In the genomic region with DNA sequence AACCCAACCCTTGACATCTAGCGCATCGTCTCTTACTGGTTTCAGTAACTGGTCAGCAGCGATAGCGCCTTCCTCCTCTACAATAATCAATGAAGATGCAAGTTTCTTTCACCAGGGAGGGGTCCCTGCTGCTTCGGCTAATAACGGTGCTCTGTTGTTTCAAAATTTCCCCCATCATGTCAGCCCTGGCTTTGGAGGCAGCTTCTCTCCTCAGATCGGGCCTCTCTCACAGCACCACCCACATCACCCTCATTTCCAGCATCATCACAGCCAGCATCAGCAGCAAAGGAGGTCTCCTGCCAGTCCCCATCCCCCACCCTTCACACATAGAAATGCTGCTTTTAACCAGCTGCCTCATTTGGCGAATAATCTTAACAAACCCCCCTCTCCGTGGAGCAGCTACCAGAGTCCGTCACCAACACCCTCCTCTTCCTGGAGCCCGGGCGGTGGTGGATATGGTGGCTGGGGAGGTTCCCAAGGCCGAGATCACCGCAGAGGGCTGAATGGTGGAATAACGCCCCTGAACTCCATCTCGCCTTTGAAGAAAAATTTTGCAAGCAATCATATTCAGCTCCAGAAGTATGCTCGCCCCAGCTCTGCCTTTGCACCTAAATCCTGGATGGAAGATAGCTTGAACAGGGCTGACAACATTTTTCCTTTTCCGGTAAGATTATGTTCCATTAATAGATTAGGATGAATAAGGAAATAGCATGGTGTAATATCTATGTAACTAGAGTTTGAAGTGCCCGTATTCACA, we compare ENCODE assay signal across 1 cellular context.
TF ChIP-seq lines count a peak whose summit lies in the region.

No MANE protein-coding gene starts in this region.

TF ChIP-seq in HEK293, 187 proteins besides CTCF, POLR2A, EP300 and RAD21 (continued from another document and continues in another):
- TF ChIP-seq, protein P1, sequence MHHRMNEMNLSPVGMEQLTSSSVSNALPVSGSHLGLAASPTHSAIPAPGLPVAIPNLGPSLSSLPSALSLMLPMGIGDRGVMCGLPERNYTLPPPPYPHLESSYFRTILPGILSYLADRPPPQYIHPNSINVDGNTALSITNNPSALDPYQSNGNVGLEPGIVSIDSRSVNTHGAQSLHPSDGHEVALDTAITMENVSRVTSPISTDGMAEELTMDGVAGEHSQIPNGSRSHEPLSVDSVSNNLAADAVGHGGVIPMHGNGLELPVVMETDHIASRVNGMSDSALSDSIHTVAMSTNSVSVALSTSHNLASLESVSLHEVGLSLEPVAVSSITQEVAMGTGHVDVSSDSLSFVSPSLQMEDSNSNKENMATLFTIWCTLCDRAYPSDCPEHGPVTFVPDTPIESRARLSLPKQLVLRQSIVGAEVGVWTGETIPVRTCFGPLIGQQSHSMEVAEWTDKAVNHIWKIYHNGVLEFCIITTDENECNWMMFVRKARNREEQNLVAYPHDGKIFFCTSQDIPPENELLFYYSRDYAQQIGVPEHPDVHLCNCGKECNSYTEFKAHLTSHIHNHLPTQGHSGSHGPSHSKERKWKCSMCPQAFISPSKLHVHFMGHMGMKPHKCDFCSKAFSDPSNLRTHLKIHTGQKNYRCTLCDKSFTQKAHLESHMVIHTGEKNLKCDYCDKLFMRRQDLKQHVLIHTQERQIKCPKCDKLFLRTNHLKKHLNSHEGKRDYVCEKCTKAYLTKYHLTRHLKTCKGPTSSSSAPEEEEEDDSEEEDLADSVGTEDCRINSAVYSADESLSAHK (tag by site-specific recombination; IDR thresholded peaks at IDR 0.05) = no peak
- no peak for TF ChIP-seq SP7 (tag by site-specific recombination; IDR thresholded peaks at IDR 0.05)
- peak; percentile 32 for TF ChIP-seq KLF1 (tag by site-specific recombination; IDR thresholded peaks at IDR 0.05)
- TF ChIP-seq ZNF394 (tag by site-specific recombination; IDR thresholded peaks at IDR 0.05; ENCODE audit: borderline replicate concordance) = peak; percentile 88
- TF ChIP-seq ZXDB (tag by site-specific recombination; IDR thresholded peaks at IDR 0.05) = 0 out of 2 replicates have a peak, but pooled peaks have one; percentile 29
- no peak for TF ChIP-seq WT1 (tag by site-specific recombination; IDR thresholded peaks at IDR 0.05)
- TF ChIP-seq ZNF16 (tag by site-specific recombination; IDR thresholded peaks at IDR 0.05; ENCODE audit: low read depth) = no peak
- TF ChIP-seq, protein P2, sequence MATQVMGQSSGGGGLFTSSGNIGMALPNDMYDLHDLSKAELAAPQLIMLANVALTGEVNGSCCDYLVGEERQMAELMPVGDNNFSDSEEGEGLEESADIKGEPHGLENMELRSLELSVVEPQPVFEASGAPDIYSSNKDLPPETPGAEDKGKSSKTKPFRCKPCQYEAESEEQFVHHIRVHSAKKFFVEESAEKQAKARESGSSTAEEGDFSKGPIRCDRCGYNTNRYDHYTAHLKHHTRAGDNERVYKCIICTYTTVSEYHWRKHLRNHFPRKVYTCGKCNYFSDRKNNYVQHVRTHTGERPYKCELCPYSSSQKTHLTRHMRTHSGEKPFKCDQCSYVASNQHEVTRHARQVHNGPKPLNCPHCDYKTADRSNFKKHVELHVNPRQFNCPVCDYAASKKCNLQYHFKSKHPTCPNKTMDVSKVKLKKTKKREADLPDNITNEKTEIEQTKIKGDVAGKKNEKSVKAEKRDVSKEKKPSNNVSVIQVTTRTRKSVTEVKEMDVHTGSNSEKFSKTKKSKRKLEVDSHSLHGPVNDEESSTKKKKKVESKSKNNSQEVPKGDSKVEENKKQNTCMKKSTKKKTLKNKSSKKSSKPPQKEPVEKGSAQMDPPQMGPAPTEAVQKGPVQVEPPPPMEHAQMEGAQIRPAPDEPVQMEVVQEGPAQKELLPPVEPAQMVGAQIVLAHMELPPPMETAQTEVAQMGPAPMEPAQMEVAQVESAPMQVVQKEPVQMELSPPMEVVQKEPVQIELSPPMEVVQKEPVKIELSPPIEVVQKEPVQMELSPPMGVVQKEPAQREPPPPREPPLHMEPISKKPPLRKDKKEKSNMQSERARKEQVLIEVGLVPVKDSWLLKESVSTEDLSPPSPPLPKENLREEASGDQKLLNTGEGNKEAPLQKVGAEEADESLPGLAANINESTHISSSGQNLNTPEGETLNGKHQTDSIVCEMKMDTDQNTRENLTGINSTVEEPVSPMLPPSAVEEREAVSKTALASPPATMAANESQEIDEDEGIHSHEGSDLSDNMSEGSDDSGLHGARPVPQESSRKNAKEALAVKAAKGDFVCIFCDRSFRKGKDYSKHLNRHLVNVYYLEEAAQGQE (tag by site-specific recombination; IDR thresholded peaks at IDR 0.05) = no peak
- TF ChIP-seq ZNF214 (tag by site-specific recombination; IDR thresholded peaks at IDR 0.05; ENCODE audit: borderline replicate concordance) = no peak
- TF ChIP-seq ZBTB8A (tag by site-specific recombination; IDR thresholded peaks at IDR 0.05) = peak; percentile 55
- TF ChIP-seq TCF7L2 (IDR thresholded peaks at IDR 0.05; ENCODE audit: borderline replicate concordance, low read depth, low read length) = no peak
- TF ChIP-seq ZNF311 (tag by site-specific recombination; IDR thresholded peaks at IDR 0.05; ENCODE audit: borderline replicate concordance) = no peak
- TF ChIP-seq ZNF133 (tag by site-specific recombination; IDR thresholded peaks at IDR 0.05) = no peak
- no peak for TF ChIP-seq ZNF350 (tag by site-specific recombination; IDR thresholded peaks at IDR 0.05)
- no peak for TF ChIP-seq ZNF626 (tag by site-specific recombination; IDR thresholded peaks at IDR 0.05)
- TF ChIP-seq, protein P3, sequence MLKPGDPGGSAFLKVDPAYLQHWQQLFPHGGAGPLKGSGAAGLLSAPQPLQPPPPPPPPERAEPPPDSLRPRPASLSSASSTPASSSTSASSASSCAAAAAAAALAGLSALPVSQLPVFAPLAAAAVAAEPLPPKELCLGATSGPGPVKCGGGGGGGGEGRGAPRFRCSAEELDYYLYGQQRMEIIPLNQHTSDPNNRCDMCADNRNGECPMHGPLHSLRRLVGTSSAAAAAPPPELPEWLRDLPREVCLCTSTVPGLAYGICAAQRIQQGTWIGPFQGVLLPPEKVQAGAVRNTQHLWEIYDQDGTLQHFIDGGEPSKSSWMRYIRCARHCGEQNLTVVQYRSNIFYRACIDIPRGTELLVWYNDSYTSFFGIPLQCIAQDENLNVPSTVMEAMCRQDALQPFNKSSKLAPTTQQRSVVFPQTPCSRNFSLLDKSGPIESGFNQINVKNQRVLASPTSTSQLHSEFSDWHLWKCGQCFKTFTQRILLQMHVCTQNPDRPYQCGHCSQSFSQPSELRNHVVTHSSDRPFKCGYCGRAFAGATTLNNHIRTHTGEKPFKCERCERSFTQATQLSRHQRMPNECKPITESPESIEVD (tag by site-specific recombination; IDR thresholded peaks at IDR 0.05) = no peak
- TF ChIP-seq ZNF791 (tag by site-specific recombination; IDR thresholded peaks at IDR 0.05) = no peak
- TF ChIP-seq ZNF202 (tag by site-specific recombination; IDR thresholded peaks at IDR 0.05; ENCODE audit: borderline replicate concordance) = no peak
- TF ChIP-seq, protein P4, sequence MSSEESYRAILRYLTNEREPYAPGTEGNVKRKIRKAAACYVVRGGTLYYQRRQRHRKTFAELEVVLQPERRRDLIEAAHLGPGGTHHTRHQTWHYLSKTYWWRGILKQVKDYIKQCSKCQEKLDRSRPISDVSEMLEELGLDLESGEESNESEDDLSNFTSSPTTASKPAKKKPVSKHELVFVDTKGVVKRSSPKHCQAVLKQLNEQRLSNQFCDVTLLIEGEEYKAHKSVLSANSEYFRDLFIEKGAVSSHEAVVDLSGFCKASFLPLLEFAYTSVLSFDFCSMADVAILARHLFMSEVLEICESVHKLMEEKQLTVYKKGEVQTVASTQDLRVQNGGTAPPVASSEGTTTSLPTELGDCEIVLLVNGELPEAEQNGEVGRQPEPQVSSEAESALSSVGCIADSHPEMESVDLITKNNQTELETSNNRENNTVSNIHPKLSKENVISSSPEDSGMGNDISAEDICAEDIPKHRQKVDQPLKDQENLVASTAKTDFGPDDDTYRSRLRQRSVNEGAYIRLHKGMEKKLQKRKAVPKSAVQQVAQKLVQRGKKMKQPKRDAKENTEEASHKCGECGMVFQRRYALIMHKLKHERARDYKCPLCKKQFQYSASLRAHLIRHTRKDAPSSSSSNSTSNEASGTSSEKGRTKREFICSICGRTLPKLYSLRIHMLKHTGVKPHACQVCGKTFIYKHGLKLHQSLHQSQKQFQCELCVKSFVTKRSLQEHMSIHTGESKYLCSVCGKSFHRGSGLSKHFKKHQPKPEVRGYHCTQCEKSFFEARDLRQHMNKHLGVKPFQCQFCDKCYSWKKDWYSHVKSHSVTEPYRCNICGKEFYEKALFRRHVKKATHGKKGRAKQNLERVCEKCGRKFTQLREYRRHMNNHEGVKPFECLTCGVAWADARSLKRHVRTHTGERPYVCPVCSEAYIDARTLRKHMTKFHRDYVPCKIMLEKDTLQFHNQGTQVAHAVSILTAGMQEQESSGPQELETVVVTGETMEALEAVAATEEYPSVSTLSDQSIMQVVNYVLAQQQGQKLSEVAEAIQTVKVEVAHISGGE (tag by site-specific recombination; conservative IDR thresholded peaks at IDR 0.05; ENCODE audit: low read depth) = peak; percentile 39
- no peak for TF ChIP-seq ZNF292 (tag by site-specific recombination; IDR thresholded peaks at IDR 0.05; ENCODE audit: borderline replicate concordance, low read depth)
- no peak for TF ChIP-seq TRIM28 (IDR thresholded peaks at IDR 0.05; ENCODE audit: borderline replicate concordance, low read length)
- TF ChIP-seq, protein P5, sequence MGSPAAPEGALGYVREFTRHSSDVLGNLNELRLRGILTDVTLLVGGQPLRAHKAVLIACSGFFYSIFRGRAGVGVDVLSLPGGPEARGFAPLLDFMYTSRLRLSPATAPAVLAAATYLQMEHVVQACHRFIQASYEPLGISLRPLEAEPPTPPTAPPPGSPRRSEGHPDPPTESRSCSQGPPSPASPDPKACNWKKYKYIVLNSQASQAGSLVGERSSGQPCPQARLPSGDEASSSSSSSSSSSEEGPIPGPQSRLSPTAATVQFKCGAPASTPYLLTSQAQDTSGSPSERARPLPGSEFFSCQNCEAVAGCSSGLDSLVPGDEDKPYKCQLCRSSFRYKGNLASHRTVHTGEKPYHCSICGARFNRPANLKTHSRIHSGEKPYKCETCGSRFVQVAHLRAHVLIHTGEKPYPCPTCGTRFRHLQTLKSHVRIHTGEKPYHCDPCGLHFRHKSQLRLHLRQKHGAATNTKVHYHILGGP (tag by site-specific recombination; IDR thresholded peaks at IDR 0.05) = no peak
- peak; percentile 43 for TF ChIP-seq GLIS1 (tag by site-specific recombination; IDR thresholded peaks at IDR 0.05)
- no peak for TF ChIP-seq ZIC2 (tag by site-specific recombination; IDR thresholded peaks at IDR 0.05)
- TF ChIP-seq ZNF404 (tag by site-specific recombination; IDR thresholded peaks at IDR 0.05) = no peak
- TF ChIP-seq SETDB1 (IDR thresholded peaks at IDR 0.05; ENCODE audit: insufficient read length, low read length) = no peak
- TF ChIP-seq ZNF112 (tag by site-specific recombination; IDR thresholded peaks at IDR 0.05) = no peak
- TF ChIP-seq, protein P6, sequence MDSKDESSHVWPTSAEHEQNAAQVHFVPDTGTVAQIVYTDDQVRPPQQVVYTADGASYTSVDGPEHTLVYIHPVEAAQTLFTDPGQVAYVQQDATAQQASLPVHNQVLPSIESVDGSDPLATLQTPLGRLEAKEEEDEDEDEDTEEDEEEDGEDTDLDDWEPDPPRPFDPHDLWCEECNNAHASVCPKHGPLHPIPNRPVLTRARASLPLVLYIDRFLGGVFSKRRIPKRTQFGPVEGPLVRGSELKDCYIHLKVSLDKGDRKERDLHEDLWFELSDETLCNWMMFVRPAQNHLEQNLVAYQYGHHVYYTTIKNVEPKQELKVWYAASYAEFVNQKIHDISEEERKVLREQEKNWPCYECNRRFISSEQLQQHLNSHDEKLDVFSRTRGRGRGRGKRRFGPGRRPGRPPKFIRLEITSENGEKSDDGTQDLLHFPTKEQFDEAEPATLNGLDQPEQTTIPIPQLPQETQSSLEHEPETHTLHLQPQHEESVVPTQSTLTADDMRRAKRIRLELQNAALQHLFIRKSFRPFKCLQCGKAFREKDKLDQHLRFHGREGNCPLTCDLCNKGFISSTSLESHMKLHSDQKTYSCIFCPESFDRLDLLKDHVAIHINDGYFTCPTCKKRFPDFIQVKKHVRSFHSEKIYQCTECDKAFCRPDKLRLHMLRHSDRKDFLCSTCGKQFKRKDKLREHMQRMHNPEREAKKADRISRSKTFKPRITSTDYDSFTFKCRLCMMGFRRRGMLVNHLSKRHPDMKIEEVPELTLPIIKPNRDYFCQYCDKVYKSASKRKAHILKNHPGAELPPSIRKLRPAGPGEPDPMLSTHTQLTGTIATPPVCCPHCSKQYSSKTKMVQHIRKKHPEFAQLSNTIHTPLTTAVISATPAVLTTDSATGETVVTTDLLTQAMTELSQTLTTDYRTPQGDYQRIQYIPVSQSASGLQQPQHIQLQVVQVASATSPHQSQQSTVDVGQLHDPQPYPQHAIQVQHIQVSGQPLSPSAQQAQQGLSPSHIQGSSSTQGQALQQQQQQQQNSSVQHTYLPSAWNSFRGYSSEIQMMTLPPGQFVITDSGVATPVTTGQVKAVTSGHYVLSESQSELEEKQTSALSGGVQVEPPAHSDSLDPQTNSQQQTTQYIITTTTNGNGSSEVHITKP (tag by site-specific recombination; IDR thresholded peaks at IDR 0.05) = peak; percentile 91
- TF ChIP-seq, protein P7, sequence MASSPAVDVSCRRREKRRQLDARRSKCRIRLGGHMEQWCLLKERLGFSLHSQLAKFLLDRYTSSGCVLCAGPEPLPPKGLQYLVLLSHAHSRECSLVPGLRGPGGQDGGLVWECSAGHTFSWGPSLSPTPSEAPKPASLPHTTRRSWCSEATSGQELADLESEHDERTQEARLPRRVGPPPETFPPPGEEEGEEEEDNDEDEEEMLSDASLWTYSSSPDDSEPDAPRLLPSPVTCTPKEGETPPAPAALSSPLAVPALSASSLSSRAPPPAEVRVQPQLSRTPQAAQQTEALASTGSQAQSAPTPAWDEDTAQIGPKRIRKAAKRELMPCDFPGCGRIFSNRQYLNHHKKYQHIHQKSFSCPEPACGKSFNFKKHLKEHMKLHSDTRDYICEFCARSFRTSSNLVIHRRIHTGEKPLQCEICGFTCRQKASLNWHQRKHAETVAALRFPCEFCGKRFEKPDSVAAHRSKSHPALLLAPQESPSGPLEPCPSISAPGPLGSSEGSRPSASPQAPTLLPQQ (tag by site-specific recombination; IDR thresholded peaks at IDR 0.05) = no peak
- TF ChIP-seq, protein P8, sequence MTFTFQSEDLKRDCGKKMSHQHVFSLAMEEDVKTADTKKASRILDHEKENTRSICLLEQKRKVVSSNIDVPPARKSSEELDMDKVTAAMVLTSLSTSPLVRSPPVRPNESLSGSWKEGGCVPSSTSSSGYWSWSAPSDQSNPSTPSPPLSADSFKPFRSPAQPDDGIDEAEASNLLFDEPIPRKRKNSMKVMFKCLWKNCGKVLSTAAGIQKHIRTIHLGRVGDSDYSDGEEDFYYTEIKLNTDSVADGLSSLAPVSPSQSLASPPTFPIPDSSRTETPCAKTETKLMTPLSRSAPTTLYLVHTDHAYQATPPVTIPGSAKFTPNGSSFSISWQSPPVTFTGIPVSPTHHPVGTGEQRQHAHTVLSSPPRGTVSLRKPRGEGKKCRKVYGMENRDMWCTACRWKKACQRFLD (tag by site-specific recombination; IDR thresholded peaks at IDR 0.05) = no peak
- no peak for TF ChIP-seq ZNF747 (tag by site-specific recombination; IDR thresholded peaks at IDR 0.05)
- no peak for TF ChIP-seq KLF10 (tag by site-specific recombination; IDR thresholded peaks at IDR 0.05)
- TF ChIP-seq ZNF2 (tag by site-specific recombination; IDR thresholded peaks at IDR 0.05) = no peak
- peak; percentile 96 for TF ChIP-seq ZBTB17 (tag by site-specific recombination; IDR thresholded peaks at IDR 0.05)
- TF ChIP-seq ZNF354C (tag by site-specific recombination; IDR thresholded peaks at IDR 0.05; ENCODE audit: borderline replicate concordance, low read depth) = no peak
